21 cellular contexts compared by ENCODE assay signal in the genomic region with DNA sequence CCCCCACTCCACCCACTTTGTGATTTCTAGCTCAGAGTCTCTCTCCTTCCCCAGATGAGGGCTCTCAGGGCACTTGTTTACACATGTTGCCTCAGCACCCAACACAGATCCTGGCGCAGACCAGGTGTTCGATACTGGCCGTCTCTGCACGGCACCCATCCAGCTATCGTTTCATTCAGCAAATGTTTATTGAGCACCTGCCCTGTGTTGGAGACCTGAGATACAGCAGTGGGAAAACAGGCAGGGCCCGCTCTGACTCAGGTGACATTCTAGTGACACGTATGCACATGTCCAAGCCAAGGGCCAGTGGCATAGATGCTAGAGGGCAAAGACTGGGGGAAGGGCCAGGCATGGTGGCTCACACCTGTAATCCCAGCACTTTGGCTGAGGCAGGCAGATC.
A peak's percentile ranks its signal among the peaks of the same experiment; 100 is the strongest.
DNase-seq lines count a peak whose midpoint lies in the region; ATAC-seq and TF ChIP-seq lines count a peak whose summit lies in the region.
"Had no signal": no experiment of that assay in that cellular context is flagged by ENCODE, and none has a peak within 500 bp of the region (broad histone marks: within the 10 kb centered on the region; RNA-seq: fewer than 3 reads in every experiment).

No MANE protein-coding gene starts in this region.

- ATAC-seq in left lobe of liver, result peak; percentile 78
- no peak for ATAC-seq in upper lobe of right lung
- no peak for ATAC-seq in HG03442 (IDR thresholded peaks at IDR 0.05; ENCODE audit: unreplicated experiment)
- ATAC-seq in activated naive CD4-positive, alpha-beta T cell treated with anti-CD3 and anti-CD28 coated beads, Interleukin-2, amount 50 U/mL, for 72 hours, result no peak
- ATAC-seq: foreskin keratinocyte had no signal

- DNase-seq in DMS153 (lab: John Stamatoyannopoulos, UW) (peak; percentile 86), NCI-H2196 treated with DMSO at 0.1 percent for 48 hours (lab: John Stamatoyannopoulos, UW; ENCODE audit: unreplicated experiment) (peak; percentile 39), left lobe of liver (ENCODE audit: low spot score) (peak; percentile 83), upper lobe of right lung (no peak)
- DNase-seq in activated naive CD4-positive, alpha-beta T cell treated with anti-CD3 and anti-CD28 coated beads, Interleukin-2, amount 50 U/mL, for 72 hours (ENCODE audit: low spot score in 2 of 2), result no peak
- DNase-seq: activated CD4-positive, alpha-beta T cell treated with anti-CD3 and anti-CD28 coated beads, Interleukin-2, amount 10 ng/mL, durations not matched to agents 7 days and 5 days; activated naive CD4-positive, alpha-beta T cell treated with Interleukin-2 at 50 U/mL for 16 hours; activated T-cell treated with anti-CD3 and anti-CD28 coated beads, Interleukin-2, amount 50 U/mL, for 48 hours; amniotic stem cell; colonic mucosa; effector memory CD4-positive, alpha-beta T cell; foreskin keratinocyte; mesendoderm; naive B cell; NCI-H774; tibial artery had no signal

- H3K36me3 Mint-ChIP-seq in activated naive CD4-positive, alpha-beta T cell treated with anti-CD3 and anti-CD28 coated beads, Interleukin-2, amount 50 U/mL, for 72 hours, result no peaks in the 10 kb centered on the region

- H3K9me3 ChIP-seq in HEK293 (ENCODE audit: control insufficient read depth, insufficient read depth, low read depth, low read length) (no peaks in the 10 kb centered on the region), upper lobe of right lung (no peaks in the 10 kb centered on the region)
- H3K9me3 ChIP-seq: colonic mucosa, tibial artery had no signal

- CTCF ChIA-PET in HEK293 (lab: Yijun Ruan, JAX), result no interaction called here

- peaks cover 14% of the 10 kb centered on the region for H3K4me1 ChIP-seq in HEK293 (ENCODE audit: control insufficient read depth, insufficient read depth, low read length)
- peaks cover 3% of the 10 kb centered on the region for H3K4me1 ChIP-seq in upper lobe of right lung
- H3K4me1 ChIP-seq: colonic mucosa, foreskin keratinocyte had no signal

- no peaks in the 10 kb centered on the region for H3K27me3 ChIP-seq in upper lobe of right lung
- H3K27me3 ChIP-seq: colonic mucosa had no signal

- H3K27ac Mint-ChIP-seq in activated naive CD4-positive, alpha-beta T cell treated with anti-CD3 and anti-CD28 coated beads, Interleukin-2, amount 50 U/mL, for 72 hours, result peak overlapping the region in 1 of 2 donors; percentile 48
- H3K27ac Mint-ChIP-seq: activated CD4-positive, alpha-beta T cell treated with anti-CD3 and anti-CD28 coated beads, Interleukin-2, amount 10 ng/mL, durations not matched to agents 7 days and 5 days; naive B cell; stimulated activated naive CD8-positive, alpha-beta T cell treated with anti-CD3 and anti-CD28 coated beads, Interleukin-15, Interleukin-2, amounts not matched to agents 100 ng/mL and 50 ng/mL, for 24 hours; T-helper 2 cell treated with Interferon-gamma antibody and Interleukin-4, amounts not matched to agents 5 μg/mL and 100 μg/mL, for 36 hours had no signal

- no peak overlapping the region for H3K4me3 ChIP-seq in HEK293 (ENCODE audit: low read depth, low read length)
- H3K4me3 ChIP-seq in upper lobe of right lung, result no peak overlapping the region
- H3K4me3 ChIP-seq: colonic mucosa, tibial artery had no signal

- no peaks in the 10 kb centered on the region for H3K36me3 ChIP-seq in HEK293 (ENCODE audit: control insufficient read depth in 2 of 2, insufficient read depth in 1 of 2, low read length in 2 of 2)
- no peaks in the 10 kb centered on the region for H3K36me3 ChIP-seq in upper lobe of right lung
- H3K36me3 ChIP-seq: colonic mucosa, tibial artery had no signal

- no peaks in the 10 kb centered on the region for H3K9me3 Mint-ChIP-seq in activated naive CD4-positive, alpha-beta T cell treated with anti-CD3 and anti-CD28 coated beads, Interleukin-2, amount 50 U/mL, for 72 hours
- H3K9me3 Mint-ChIP-seq: activated CD4-positive, alpha-beta T cell treated with anti-CD3 and anti-CD28 coated beads, Interleukin-2, amount 10 ng/mL, durations not matched to agents 7 days and 5 days; stimulated activated naive CD8-positive, alpha-beta T cell treated with anti-CD3 and anti-CD28 coated beads, Interleukin-15, Interleukin-2, amounts not matched to agents 100 ng/mL and 50 ng/mL, for 24 hours; T-helper 2 cell treated with Interferon-gamma antibody and Interleukin-4, amounts not matched to agents 5 μg/mL and 100 μg/mL, for 36 hours had no signal

- TF ChIP-seq CTCF in HEK293 (tag by site-specific recombination; IDR thresholded peaks at IDR 0.05) (no peak), upper lobe of right lung (IDR thresholded peaks at IDR 0.05) (no peak)

- H3K27ac ChIP-seq in HEK293 (ENCODE audit: extremely low read depth, low read depth, low read length) (no peak overlapping the region), upper lobe of right lung (no peak overlapping the region)
- H3K27ac ChIP-seq: colonic mucosa, foreskin keratinocyte, tibial artery, VCaP had no signal

- POLR2A ChIA-PET in HEK293 (lab: Yijun Ruan, JAX), result interaction anchor here (0.5 to 2.2 kb wide), 2 partner anchors 9 to 57 kb away, joined by 5 to 7 read pairs; no protein-coding TSS in a partner anchor

- intact Hi-C loops in upper lobe of right lung (cut with DNase I), result no loop called here

TF ChIP-seq in HEK293, 187 proteins besides CTCF, POLR2A, EP300 and RAD21:
- TF ChIP-seq ZNF48 (tag by site-specific recombination; IDR thresholded peaks at IDR 0.05) (no peak), ZFHX2 (tag by site-specific recombination; conservative IDR thresholded peaks at IDR 0.05) (0 out of 2 replicates have a peak, but pooled peaks have one; percentile 13)
TF ChIP-seq in HEK293: peak in this region for 1.

Comparison
In these comparisons a context has a peak if more than half of its experiments do, and no peak if none do; other contexts are left out.
1. DNase-seq: peak in DMS153 (single experiment), NCI-H2196 treated with DMSO at 0.1 percent for 48 hours (single experiment) and left lobe of liver (single experiment); none in upper lobe of right lung (single experiment) and activated naive CD4-positive, alpha-beta T cell treated with anti-CD3 and anti-CD28 coated beads, Interleukin-2, amount 50 U/mL, for 72 hours (0 of 2).